ENCODE assay signal across 15 cellular contexts in the genomic region with DNA sequence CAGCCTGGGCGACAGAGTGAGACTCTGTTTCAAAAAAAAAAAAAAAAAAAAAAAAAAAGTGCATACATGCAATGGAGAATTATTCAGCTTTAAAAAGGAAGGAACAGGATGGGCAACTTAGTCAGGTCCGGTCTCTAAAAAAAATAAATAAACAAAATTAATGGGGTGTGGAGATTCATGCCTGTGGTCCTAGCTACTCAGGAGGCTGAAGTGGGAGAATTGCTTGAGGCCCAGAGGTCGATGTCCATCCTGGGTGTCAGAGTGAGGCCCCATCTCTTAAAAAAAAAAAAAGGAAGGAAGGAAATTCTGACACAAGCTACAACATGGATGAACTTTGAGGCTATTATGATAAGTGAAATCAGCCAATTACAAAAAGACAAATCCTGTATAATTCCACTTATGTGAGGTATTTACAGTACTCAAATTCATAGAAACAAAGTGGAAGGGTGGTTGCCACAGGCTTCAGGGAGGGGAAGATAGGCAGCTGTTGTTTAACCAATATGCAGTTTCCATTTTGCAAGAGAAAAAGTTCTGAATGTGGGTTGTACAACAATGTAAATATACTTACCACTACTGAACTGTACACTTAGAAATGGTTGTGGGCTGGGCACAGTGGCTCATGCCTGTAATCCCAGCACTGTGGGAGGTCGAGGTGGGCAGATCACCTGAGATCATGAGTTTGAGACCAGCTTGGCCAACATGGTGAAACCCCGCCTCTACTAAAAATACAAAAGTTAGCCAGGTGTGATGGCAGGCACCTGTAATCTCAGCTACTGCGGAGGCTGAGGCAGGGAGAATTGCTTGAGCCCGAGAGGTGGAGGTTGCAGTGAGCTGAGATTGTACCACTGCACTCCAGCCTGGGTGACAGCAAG. TPM values are rescaled to one million over a fixed set of nuclear protein-coding genes. Genes with fewer than 3 reads are reported as not detected.
DNase-seq lines count a peak whose midpoint lies in the region; ATAC-seq, FAIRE-seq and TF ChIP-seq lines count a peak whose summit lies in the region.
"Had no signal": no experiment of that assay in that cellular context is flagged by ENCODE, and none has a peak within 500 bp of the region (broad histone marks: within the 10 kb centered on the region; RNA-seq: fewer than 3 reads in every experiment).

No MANE protein-coding gene starts in this region.

- no peak for TF ChIP-seq POLR2A in endothelial cell of umbilical vein (IDR thresholded peaks at IDR 0.05; ENCODE audit: low read depth, low read length)
- no peak for TF ChIP-seq POLR2A in tibial nerve (IDR thresholded peaks at IDR 0.05)

- no peaks in the 10 kb centered on the region for H3K9me1 ChIP-seq in endothelial cell of umbilical vein (replicated peaks; ENCODE audit: control insufficient read depth, extremely low read depth, insufficient read depth, low read length)

- no peak for TF ChIP-seq CTCF in endothelial cell of umbilical vein (IDR thresholded peaks at IDR 0.05; ENCODE audit: extremely low read depth in 1 of 2, insufficient read depth in 1 of 2, low read depth in 1 of 2, low read length in 2 of 2)
- TF ChIP-seq CTCF in osteocyte (IDR thresholded peaks at IDR 0.05), result no peak
- TF ChIP-seq CTCF in tibial nerve (IDR thresholded peaks at IDR 0.05), result no peak

- H3K27me3 ChIP-seq in endothelial cell of umbilical vein (ENCODE audit: control insufficient read depth in 2 of 2, insufficient read depth in 2 of 2, low read length in 2 of 2) (no peaks in the 10 kb centered on the region), tibial nerve (no peaks in the 10 kb centered on the region)
- H3K27me3 ChIP-seq: pancreas had no signal

- H3K79me2 ChIP-seq in endothelial cell of umbilical vein (ENCODE audit: control insufficient read depth, insufficient read depth, low read length), result no peaks in the 10 kb centered on the region

- H3K27ac ChIP-seq in endothelial cell of umbilical vein (ENCODE audit: insufficient read depth, low read depth, low read length) (no peak overlapping the region), tibial nerve (no peak overlapping the region)
- H3K27ac ChIP-seq: pancreas, PC-9 had no signal

- H3K9me3 ChIP-seq in endothelial cell of umbilical vein (replicated peaks; ENCODE audit: control insufficient read depth, insufficient read depth, low read length), result no peaks in the 10 kb centered on the region
- no peaks in the 10 kb centered on the region for H3K9me3 ChIP-seq in tibial nerve
- H3K9me3 ChIP-seq: pancreas had no signal

- peak overlapping the region; percentile 10 for H2AFZ ChIP-seq in endothelial cell of umbilical vein (ENCODE audit: low read depth, low read length)
- H2AFZ ChIP-seq: PC-9 had no signal

- CTCF ChIA-PET in endothelial cell of umbilical vein (lab: Charles Lee), result interaction anchor here (0.7 to 1.6 kb wide), 9 partner anchors 9 to 694 kb away, joined by 3 to 10 read pairs (median 4); a partner anchor contains a TSS

- H3K36me3 Mint-ChIP-seq in osteocyte (ENCODE audit: unreplicated experiment), result no peaks in the 10 kb centered on the region
- H3K36me3 Mint-ChIP-seq in naive thymus-derived CD8-positive, alpha-beta T cell, result peaks cover 0 to 7% (median 0%) of the 10 kb centered on the region in 3 donors

- H3K27me3 Mint-ChIP-seq in osteocyte (ENCODE audit: unreplicated experiment), result peaks cover 22% of the 10 kb centered on the region
- H3K27me3 Mint-ChIP-seq in naive thymus-derived CD8-positive, alpha-beta T cell, result no peaks in the 10 kb centered on the region
- H3K27me3 Mint-ChIP-seq: activated T-cell treated with anti-CD3 and anti-CD28 coated beads, Interleukin-2, amount 50 U/mL, for 24 hours had no signal

- ATAC-seq in GM21360 (IDR thresholded peaks at IDR 0.05; ENCODE audit: unreplicated experiment), result peak; percentile 32
- ATAC-seq in HG03175 (IDR thresholded peaks at IDR 0.05; ENCODE audit: unreplicated experiment), result peak; percentile 29
- no peak for ATAC-seq in naive thymus-derived CD8-positive, alpha-beta T cell
- ATAC-seq: esophagus mucosa, pancreas had no signal

- no peaks in the 10 kb centered on the region for H4K20me1 ChIP-seq in endothelial cell of umbilical vein (replicated peaks; ENCODE audit: control insufficient read depth, extremely low read depth, insufficient read depth, low read length)

- no peak overlapping the region for H3K9ac ChIP-seq in endothelial cell of umbilical vein (replicated peaks; ENCODE audit: extremely low read depth, insufficient read depth, low read length)

- no peak overlapping the region for H3K4me3 ChIP-seq in endothelial cell of umbilical vein (replicated peaks in 1 of 3; ENCODE audit: insufficient read depth in 1 of 3, low read depth in 1 of 3, low read length in 3 of 3)
- no peak overlapping the region for H3K4me3 ChIP-seq in tibial nerve
- H3K4me3 ChIP-seq: pancreas, PC-9 had no signal

- FAIRE-seq in endothelial cell of umbilical vein (lab: Jason Lieb, UNC), result peak; percentile 70
- FAIRE-seq: pancreas had no signal

- no TSS peak for BruUV-seq in endothelial cell of umbilical vein (replicated peaks; lab: Mats Ljungman, UMichigan)

- POLR2A ChIA-PET in endothelial cell of umbilical vein (lab: Charles Lee), result interaction anchor here (0.6 to 1.2 kb wide), 2 partner anchors 15 to 217 kb away, joined by 3 to 8 read pairs; a partner anchor contains a TSS
- POLR2A ChIA-PET in naive thymus-derived CD8-positive, alpha-beta T cell (lab: Charles Lee), result interaction anchor here (0.6 to 1.0 kb wide), 2 partner anchors 15 to 504 kb away, joined by 3 to 4 read pairs; a partner anchor contains a TSS

- H3K4me3 Mint-ChIP-seq in osteocyte (ENCODE audit: unreplicated experiment), result no peak overlapping the region
- H3K4me3 Mint-ChIP-seq in naive thymus-derived CD8-positive, alpha-beta T cell, result no peak overlapping the region
- H3K4me3 Mint-ChIP-seq: activated T-cell treated with anti-CD3 and anti-CD28 coated beads, Interleukin-2, amount 50 U/mL, for 24 hours had no signal

- H3K4me2 ChIP-seq in endothelial cell of umbilical vein (ENCODE audit: insufficient read depth, low read length), result peak overlapping the region; percentile 43
- H3K4me2 ChIP-seq: PC-9 had no signal

- dilution Hi-C loops in endothelial cell of umbilical vein (cut with MboI; ENCODE audit: extremely low pct_ligation_motif_present, low sequenced_read_pairs), result no loop called here

- intact Hi-C loops in endothelial cell of umbilical vein (cut with micrococcal nuclease), result no loop called here

- 77 to 82% methylated on average over 7 of the region's 7 CpGs for WGBS in tibial nerve, 2 donors

- peak; percentile 7 for DNase-seq in GF-D8 (lab: John Stamatoyannopoulos, UW)
- DNase-seq in endothelial cell of umbilical vein (ENCODE audit: low read depth, low spot score), result peak; percentile 65
- no peak for DNase-seq in osteocyte (ENCODE audit: extremely low spot score, unreplicated experiment)
- DNase-seq in tibial nerve (ENCODE audit: low spot score in 2 of 2), result no peak
- DNase-seq in T-helper 2 cell, result no peak
- no peak for DNase-seq in naive thymus-derived CD8-positive, alpha-beta T cell
- DNase-seq: activated T-cell treated with anti-CD3 and anti-CD28 coated beads, Interleukin-2, amount 50 U/mL, for 24 hours; GOT3; NCI-H2081; pancreas; PC-9 had no signal

- H3K36me3 ChIP-seq in endothelial cell of umbilical vein (ENCODE audit: control insufficient read depth in 2 of 2, extremely low read depth in 1 of 2, insufficient read depth in 2 of 2, low read length in 2 of 2), result no peaks in the 10 kb centered on the region
- H3K36me3 ChIP-seq in tibial nerve, result no peaks in the 10 kb centered on the region
- H3K36me3 ChIP-seq: pancreas had no signal

- H3K9me3 Mint-ChIP-seq in osteocyte (ENCODE audit: unreplicated experiment), result no peaks in the 10 kb centered on the region
- peaks cover 0 to 5% (median 2%) of the 10 kb centered on the region in 9 donors for H3K9me3 Mint-ChIP-seq in naive thymus-derived CD8-positive, alpha-beta T cell

- no peaks in the 10 kb centered on the region for H3K4me1 Mint-ChIP-seq in osteocyte (ENCODE audit: unreplicated experiment)
- peaks cover 0 to 31% (median 0%) of the 10 kb centered on the region in 4 donors for H3K4me1 Mint-ChIP-seq in naive thymus-derived CD8-positive, alpha-beta T cell

- H3K27ac Mint-ChIP-seq in osteocyte (ENCODE audit: unreplicated experiment), result no peak overlapping the region
- H3K27ac Mint-ChIP-seq in naive thymus-derived CD8-positive, alpha-beta T cell, result peak overlapping the region in 1 of 10 donors; percentile 63
- H3K27ac Mint-ChIP-seq: activated T-cell treated with anti-CD3 and anti-CD28 coated beads, Interleukin-2, amount 50 U/mL, for 24 hours had no signal

- no peak for TF ChIP-seq EP300 in tibial nerve (IDR thresholded peaks at IDR 0.05)

- H3K4me1 ChIP-seq in endothelial cell of umbilical vein (ENCODE audit: control insufficient read depth, extremely low read depth, insufficient read depth, low read length) (peaks cover 13% of the 10 kb centered on the region), tibial nerve (no peaks in the 10 kb centered on the region)
- H3K4me1 ChIP-seq: pancreas had no signal

RNA-seq across cellular contexts. Expression of a gene that starts 12.3 kb away (rescaled TPM):
- not detected in 2 replicates for total RNA-seq in endothelial cell of umbilical vein
- polyA plus RNA-seq in endothelial cell of umbilical vein, result not detected in 2 replicates
- not detected in 2 replicates for polyA plus RNA-seq in endothelial cell of umbilical vein (2011; cell fraction: cytosol; rRNA removed)
- polyA plus RNA-seq in endothelial cell of umbilical vein (2011; cell fraction: nucleus; rRNA removed), result not detected in 2 replicates
- not detected in 2 replicates for polyA plus RNA-seq in endothelial cell of umbilical vein (2012)
- not detected in 2 replicates for polyA minus RNA-seq in endothelial cell of umbilical vein
- polyA minus RNA-seq in endothelial cell of umbilical vein (2011; cell fraction: cytosol; rRNA and poly(A)+ RNA removed), result not detected
- polyA minus RNA-seq in endothelial cell of umbilical vein (2011; cell fraction: nucleus; rRNA and poly(A)+ RNA removed), result not detected in 2 replicates
- total RNA-seq in osteocyte, result not detected in 2 replicates
- total RNA-seq in tibial nerve, result not detected
- not detected for total RNA-seq in naive thymus-derived CD8-positive, alpha-beta T cell
- polyA plus RNA-seq in naive thymus-derived CD8-positive, alpha-beta T cell, result not detected
- total RNA-seq: esophagus mucosa, PC-9 had no signal
- polyA plus RNA-seq: thymus had no signal

RNA-seq across cellular contexts. Expression of a gene that starts 15.1 kb away (rescaled TPM):
- total RNA-seq in endothelial cell of umbilical vein (66.5 and 74.8 TPM in 2 replicates), osteocyte (327 and 334 TPM in 2 replicates), tibial nerve (100 to 1,000 TPM; 163 to 296 (median 239) TPM)
- polyA plus RNA-seq in endothelial cell of umbilical vein, result 58.5 and 62.8 TPM in 2 replicates
- polyA plus RNA-seq in endothelial cell of umbilical vein (2011; cell fraction: cytosol; rRNA removed), result 33.0 and 34.0 TPM in 2 replicates
- 228 and 244 TPM in 2 replicates for polyA plus RNA-seq in endothelial cell of umbilical vein (2011; cell fraction: nucleus; rRNA removed)
- 50.1 and 57.4 TPM in 2 replicates for polyA plus RNA-seq in endothelial cell of umbilical vein (2012)
- polyA minus RNA-seq in endothelial cell of umbilical vein, result 97.4 and 126 TPM in 2 replicates
- polyA minus RNA-seq in endothelial cell of umbilical vein (2011; cell fraction: cytosol; rRNA and poly(A)+ RNA removed), result 21.1 TPM
- 69.8 and 97.6 TPM in 2 replicates for polyA minus RNA-seq in endothelial cell of umbilical vein (2011; cell fraction: nucleus; rRNA and poly(A)+ RNA removed)
- 100 to 1,000 TPM; 161 to 165 TPM for total RNA-seq in naive thymus-derived CD8-positive, alpha-beta T cell
- 10 to 100 TPM; 61.7 to 68.1 (median 64.5) TPM for polyA plus RNA-seq in naive thymus-derived CD8-positive, alpha-beta T cell

RNA-seq across cellular contexts. Expression of a gene that starts 36.3 kb away (rescaled TPM):
- total RNA-seq in endothelial cell of umbilical vein, result not detected in 2 replicates
- 0.12 TPM in 1 of 2 replicates, not detected in the other for polyA plus RNA-seq in endothelial cell of umbilical vein
- 0.14 and 0.26 TPM in 2 replicates for polyA plus RNA-seq in endothelial cell of umbilical vein (2011; cell fraction: cytosol; rRNA removed)
- 0.16 and 0.60 TPM in 2 replicates for polyA plus RNA-seq in endothelial cell of umbilical vein (2011; cell fraction: nucleus; rRNA removed)
- 0.34 TPM in 1 of 2 replicates, not detected in the other for polyA plus RNA-seq in endothelial cell of umbilical vein (2012)
- 0.51 TPM in 1 of 2 replicates, not detected in the other for polyA minus RNA-seq in endothelial cell of umbilical vein
- not detected for polyA minus RNA-seq in endothelial cell of umbilical vein (2011; cell fraction: cytosol; rRNA and poly(A)+ RNA removed)
- polyA minus RNA-seq in endothelial cell of umbilical vein (2011; cell fraction: nucleus; rRNA and poly(A)+ RNA removed), result not detected in 2 replicates
- total RNA-seq in osteocyte, result not detected in 2 replicates
- total RNA-seq in tibial nerve, result not detected
- total RNA-seq in naive thymus-derived CD8-positive, alpha-beta T cell, result 10 to 100 TPM; 32.4 to 35.3 TPM
- polyA plus RNA-seq in naive thymus-derived CD8-positive, alpha-beta T cell, result 10 to 100 TPM; 12.3 to 16.6 (median 16.2) TPM

RNA-seq across cellular contexts. Expression of a gene that starts 41.2 kb away (rescaled TPM):
- total RNA-seq in endothelial cell of umbilical vein (21.5 and 24.4 TPM in 2 replicates), osteocyte (52.7 and 56.6 TPM in 2 replicates), tibial nerve (10 to 100 TPM; 50.1 to 69.8 (median 63.5) TPM)
- 21.0 and 21.9 TPM in 2 replicates for polyA plus RNA-seq in endothelial cell of umbilical vein
- polyA plus RNA-seq in endothelial cell of umbilical vein (2011; cell fraction: cytosol; rRNA removed), result 7.7 and 9.1 TPM in 2 replicates
- 319 and 357 TPM in 2 replicates for polyA plus RNA-seq in endothelial cell of umbilical vein (2011; cell fraction: nucleus; rRNA removed)
- 14.4 and 14.8 TPM in 2 replicates for polyA plus RNA-seq in endothelial cell of umbilical vein (2012)
- polyA minus RNA-seq in endothelial cell of umbilical vein, result 41.2 and 42.8 TPM in 2 replicates
- polyA minus RNA-seq in endothelial cell of umbilical vein (2011; cell fraction: cytosol; rRNA and poly(A)+ RNA removed), result 9.5 TPM
- 31.3 and 47.7 TPM in 2 replicates for polyA minus RNA-seq in endothelial cell of umbilical vein (2011; cell fraction: nucleus; rRNA and poly(A)+ RNA removed)
- total RNA-seq in naive thymus-derived CD8-positive, alpha-beta T cell, result 100 to 1,000 TPM; 210 to 216 TPM
- 10 to 100 TPM; 10.5 to 11.9 (median 11.0) TPM for polyA plus RNA-seq in naive thymus-derived CD8-positive, alpha-beta T cell

RNA-seq across cellular contexts. Expression of a gene that starts 59.2 kb away (rescaled TPM):
- total RNA-seq in endothelial cell of umbilical vein (166 and 183 TPM in 2 replicates), osteocyte (154 and 177 TPM in 2 replicates), tibial nerve (100 to 1,000 TPM in 2 of 4 donors, 10 to 100 TPM in 2; 94.9 to 141 (median 109) TPM)
- 205 and 256 TPM in 2 replicates for polyA plus RNA-seq in endothelial cell of umbilical vein
- 238 and 263 TPM in 2 replicates for polyA plus RNA-seq in endothelial cell of umbilical vein (2011; cell fraction: cytosol; rRNA removed)
- 141 and 154 TPM in 2 replicates for polyA plus RNA-seq in endothelial cell of umbilical vein (2011; cell fraction: nucleus; rRNA removed)
- polyA plus RNA-seq in endothelial cell of umbilical vein (2012), result 181 and 192 TPM in 2 replicates
- polyA minus RNA-seq in endothelial cell of umbilical vein, result 143 and 166 TPM in 2 replicates
- 74.5 TPM for polyA minus RNA-seq in endothelial cell of umbilical vein (2011; cell fraction: cytosol; rRNA and poly(A)+ RNA removed)
- 38.9 and 39.9 TPM in 2 replicates for polyA minus RNA-seq in endothelial cell of umbilical vein (2011; cell fraction: nucleus; rRNA and poly(A)+ RNA removed)
- 10 to 100 TPM; 79.9 to 85.6 TPM for total RNA-seq in naive thymus-derived CD8-positive, alpha-beta T cell
- 100 to 1,000 TPM; 173 to 196 (median 179) TPM for polyA plus RNA-seq in naive thymus-derived CD8-positive, alpha-beta T cell

Comparison
In these comparisons a context has a peak if more than half of its experiments do, and no peak if none do; other contexts are left out.
1. DNase-seq: peak in GF-D8 (single experiment) and endothelial cell of umbilical vein (single experiment); none in osteocyte (single experiment), tibial nerve (0 of 2), T-helper 2 cell (0 of 5) and naive thymus-derived CD8-positive, alpha-beta T cell (0 of 10).
2. ATAC-seq: peak in GM21360 (single experiment) and HG03175 (single experiment); none in naive thymus-derived CD8-positive, alpha-beta T cell (0 of 2).
3. RNA of a gene that starts 36.3 kb away (total RNA-seq): 32.4 to 35.3 TPM in naive thymus-derived CD8-positive, alpha-beta T cell; not detected in endothelial cell of umbilical vein, not detected in osteocyte and not detected in tibial nerve; every median in the first group is over 10 times any median in the second.